16 cellular contexts compared by ENCODE assay signal in the genomic region with DNA sequence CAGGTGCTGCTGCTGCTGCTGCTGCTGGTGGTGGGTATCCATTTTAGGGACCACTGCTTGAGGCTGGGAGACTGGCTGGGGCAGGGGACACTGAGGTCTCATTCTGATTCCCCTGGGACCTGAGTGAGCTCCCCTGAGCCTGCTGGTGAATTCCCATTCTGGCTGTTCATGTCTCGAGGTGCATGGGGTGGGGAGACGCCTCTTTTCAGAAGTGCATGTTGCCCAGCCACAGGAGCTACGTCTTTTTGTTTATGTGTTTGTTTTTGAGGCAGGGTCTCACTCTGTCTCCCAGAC.
DNase-seq lines count a peak whose midpoint lies in the region; ATAC-seq and TF ChIP-seq lines count a peak whose summit lies in the region.
"Had no signal": no experiment of that assay in that cellular context is flagged by ENCODE, and none has a peak within 500 bp of the region (broad histone marks: within the 10 kb centered on the region; RNA-seq: fewer than 3 reads in every experiment).

No MANE protein-coding gene starts in this region.

- H3K9ac ChIP-seq in neuronal stem cell (ENCODE audit: low read depth, low read length, poor library complexity) (no peak overlapping the region), SK-N-SH (no peak overlapping the region)

- peak overlapping the region; percentile 53 for H2AK5ac ChIP-seq in neuronal stem cell (ENCODE audit: low read depth, low read length)

- no peaks in the 10 kb centered on the region for H3K79me2 ChIP-seq in SK-N-SH (ENCODE audit: insufficient read depth)

- H2BK5ac ChIP-seq in neuronal stem cell (ENCODE audit: low read length) = no peak overlapping the region

- no peak overlapping the region for H2AFZ ChIP-seq in neuronal stem cell (ENCODE audit: low read length)
- no peak overlapping the region for H2AFZ ChIP-seq in SK-N-SH (ENCODE audit: low read depth)
- H2AFZ ChIP-seq: GM23338 had no signal

- DNase-seq in activated CD8-positive, alpha-beta memory T cell treated with anti-CD3 and anti-CD28 coated beads for 24 hours = peak; percentile 38
- no peak for DNase-seq in activated CD8-positive, alpha-beta memory T cell treated with anti-CD3 and anti-CD28 coated beads, Interleukin-2, amount 10 ng/mL, durations not matched to agents 7 days and 5 days
- DNase-seq in neuronal stem cell (ENCODE audit: low spot score) (no peak), SK-N-SH (no peak), OCI-M2 (lab: John Stamatoyannopoulos, UW; ENCODE audit: unreplicated experiment) (no peak), HT-29 (ENCODE audit: low spot score) (no peak)
- DNase-seq: 8988T; C1 segment of cervical spinal cord; CD4-positive, CD25-positive, alpha-beta regulatory T cell; CD8-positive, alpha-beta memory T cell; HCEC 1CT; IMR-90 had no signal

- peaks cover 9% of the 10 kb centered on the region for H3K27me3 Mint-ChIP-seq in activated CD8-positive, alpha-beta memory T cell treated with anti-CD3 and anti-CD28 coated beads, Interleukin-2, amount 10 ng/mL, durations not matched to agents 7 days and 5 days
- H3K27me3 Mint-ChIP-seq: CD4-positive, CD25-positive, alpha-beta regulatory T cell had no signal

- H3K4me3 ChIP-seq in neuronal stem cell (ENCODE audit: low read length in 2 of 2) = no peak overlapping the region
- no peak overlapping the region for H3K4me3 ChIP-seq in SK-N-SH (ENCODE audit: low read depth in 2 of 2, low read length in 1 of 2)
- H3K4me3 ChIP-seq: GM23338 had no signal

- no peak overlapping the region for H4K8ac ChIP-seq in neuronal stem cell (ENCODE audit: low read depth, low read length)

- no peak overlapping the region for H2BK120ac ChIP-seq in neuronal stem cell (ENCODE audit: low read depth, low read length)

- H3K9me2 ChIP-seq in SK-N-SH = no peaks in the 10 kb centered on the region

- H3K27me3 ChIP-seq in neuronal stem cell (ENCODE audit: control insufficient read depth in 3 of 3, insufficient read depth in 3 of 3, low read depth in 1 of 3, low read length in 3 of 3) (no peaks in the 10 kb centered on the region), SK-N-SH (ENCODE audit: insufficient read depth) (no peaks in the 10 kb centered on the region)

- H3K36me3 Mint-ChIP-seq in activated CD8-positive, alpha-beta memory T cell treated with anti-CD3 and anti-CD28 coated beads, Interleukin-2, amount 10 ng/mL, durations not matched to agents 7 days and 5 days = no peaks in the 10 kb centered on the region
- H3K36me3 Mint-ChIP-seq: CD4-positive, CD25-positive, alpha-beta regulatory T cell; CD8-positive, alpha-beta memory T cell had no signal

- no peak for TF ChIP-seq EP300 in SK-N-SH (IDR thresholded peaks at IDR 0.05; ENCODE audit: borderline replicate concordance in 1 of 2, low read depth in 1 of 2, low read length in 1 of 2)

- H3K27ac ChIP-seq in cingulate gyrus (ENCODE audit: low read depth, low read length) (peak overlapping the region; percentile 12), neuronal stem cell (replicated peaks; ENCODE audit: low read length) (no peak overlapping the region), SK-N-SH (ENCODE audit: low read depth in 2 of 2, low read length in 1 of 2) (peak overlapping the region in 1 of 2 experiments; percentile 94; a peak in 2 of 4 replicates)
- H3K27ac ChIP-seq: HL-60 had no signal

- H3K4ac ChIP-seq in neuronal stem cell (ENCODE audit: low read length) = no peak overlapping the region

- H2BK15ac ChIP-seq in neuronal stem cell (ENCODE audit: low read length) = no peak overlapping the region

- CTCF ChIA-PET in activated CD8-positive, alpha-beta memory T cell treated with anti-CD3 and anti-CD28 coated beads, Interleukin-2, amount 10 ng/mL, durations not matched to agents 7 days and 5 days (lab: Charles Lee) = no interaction called here
- CTCF ChIA-PET in SK-N-SH (lab: Yijun Ruan, JAX) = interaction anchor here (1.0 to 4.9 kb wide), 8 partner anchors 9 to 358 kb away, joined by 3 to 29 read pairs (median 4); partner anchors contain the start of gene RHOU

- no peaks in the 10 kb centered on the region for H3F3A ChIP-seq in SK-N-SH (replicated peaks; ENCODE audit: insufficient read depth)

- H3K4me1 ChIP-seq in neuronal stem cell (ENCODE audit: control insufficient read depth in 2 of 2, insufficient read depth in 1 of 2, low read depth in 1 of 2, low read length in 2 of 2) (peaks cover 1 to 24% of the 10 kb centered on the region in 2 donors), SK-N-SH (ENCODE audit: control insufficient read depth in 1 of 2, insufficient read depth in 2 of 2, low read depth in 1 of 2, low read length in 1 of 2) (peaks cover 0 to 66% of the 10 kb centered on the region in 2 experiments; a peak in 2 of 4 replicates)

- no peaks in the 10 kb centered on the region for H3K9me3 ChIP-seq in neuronal stem cell (replicated peaks in 1 of 2; ENCODE audit: control insufficient read depth in 2 of 2, insufficient read depth in 1 of 2, low read depth in 1 of 2, low read length in 2 of 2)
- no peaks in the 10 kb centered on the region for H3K9me3 ChIP-seq in SK-N-SH

- H3K36me3 ChIP-seq in neuronal stem cell (replicated peaks in 1 of 2; ENCODE audit: control insufficient read depth in 2 of 2, insufficient read depth in 2 of 2, low read length in 2 of 2) (no peaks in the 10 kb centered on the region), SK-N-SH (replicated peaks in 1 of 2; ENCODE audit: control insufficient read depth in 1 of 2, insufficient read depth in 2 of 2, low read length in 1 of 2) (no peaks in the 10 kb centered on the region)

- no peak for TF ChIP-seq CTCF in SK-N-SH (IDR thresholded peaks at IDR 0.05)

- no peak for TF ChIP-seq RAD21 in SK-N-SH (IDR thresholded peaks at IDR 0.05; ENCODE audit: low read length)

- H4K20me1 ChIP-seq in SK-N-SH (ENCODE audit: insufficient read depth) = no peaks in the 10 kb centered on the region

- no peak overlapping the region for H3K4me3 Mint-ChIP-seq in activated CD8-positive, alpha-beta memory T cell treated with anti-CD3 and anti-CD28 coated beads, Interleukin-2, amount 10 ng/mL, durations not matched to agents 7 days and 5 days
- H3K4me3 Mint-ChIP-seq: CD4-positive, CD25-positive, alpha-beta regulatory T cell; CD8-positive, alpha-beta memory T cell; GM23338 had no signal

- ATAC-seq in activated CD8-positive, alpha-beta memory T cell treated with anti-CD3 and anti-CD28 coated beads, Interleukin-2, amount 10 ng/mL, durations not matched to agents 7 days and 5 days = no peak
- ATAC-seq in GM18502 (IDR thresholded peaks at IDR 0.05; ENCODE audit: poor library complexity, unreplicated experiment) = no peak
- ATAC-seq: GM23338 had no signal

- no peak overlapping the region for H3K4me2 ChIP-seq in neuronal stem cell (ENCODE audit: insufficient read depth, low read length, poor library complexity, severe bottlenecking)
- no peak overlapping the region for H3K4me2 ChIP-seq in SK-N-SH
- H3K4me2 ChIP-seq: GM23338 had no signal

- H3K18ac ChIP-seq in neuronal stem cell (ENCODE audit: low read length) = peak overlapping the region; percentile 59

- H4K91ac ChIP-seq in neuronal stem cell (ENCODE audit: low read depth, low read length, poor library complexity) = no peak overlapping the region

- no peak overlapping the region for H2BK12ac ChIP-seq in neuronal stem cell (ENCODE audit: low read length)

- POLR2A ChIA-PET in SK-N-SH (lab: Yijun Ruan, JAX) = no interaction called here

- no peak overlapping the region for H3K14ac ChIP-seq in neuronal stem cell (ENCODE audit: low read length)

- H3K4me1 Mint-ChIP-seq in activated CD8-positive, alpha-beta memory T cell treated with anti-CD3 and anti-CD28 coated beads, Interleukin-2, amount 10 ng/mL, durations not matched to agents 7 days and 5 days = peaks cover 8% of the 10 kb centered on the region

- H3K23ac ChIP-seq in neuronal stem cell (ENCODE audit: low read depth, low read length, poor library complexity) = no peak overlapping the region

- WGBS in neuronal stem cell (ENCODE audit: extremely low coverage in 2 of 2, insufficient read length in 2 of 2, insufficient replicate concordance in 1 of 2), 2 donors = no CpG with 5 or more reads among the region's 3 CpGs
- WGBS in SK-N-SH (ENCODE audit: low lambda C conversion rate) = 80% methylated on average over 1 of the region's 3 CpGs

- no peaks in the 10 kb centered on the region for H3K79me1 ChIP-seq in neuronal stem cell (ENCODE audit: low read depth, low read length)

- H3K27ac Mint-ChIP-seq in activated CD8-positive, alpha-beta memory T cell treated with anti-CD3 and anti-CD28 coated beads, Interleukin-2, amount 10 ng/mL, durations not matched to agents 7 days and 5 days = no peak overlapping the region
- H3K27ac Mint-ChIP-seq: CD4-positive, CD25-positive, alpha-beta regulatory T cell; CD8-positive, alpha-beta memory T cell had no signal

- H3K9me3 Mint-ChIP-seq in activated CD8-positive, alpha-beta memory T cell treated with anti-CD3 and anti-CD28 coated beads, Interleukin-2, amount 10 ng/mL, durations not matched to agents 7 days and 5 days (ENCODE audit: low read depth) = no peaks in the 10 kb centered on the region
- H3K9me3 Mint-ChIP-seq: CD8-positive, alpha-beta memory T cell; GM23338 had no signal

TF ChIP-seq in SK-N-SH, 30 proteins besides CTCF, POLR2A, EP300 and RAD21 (continues in another document):
- TF ChIP-seq FOXM1 (IDR thresholded peaks at IDR 0.05; ENCODE audit: low read depth) (no peak), RXRA (IDR thresholded peaks at IDR 0.05; ENCODE audit: borderline replicate concordance, low read depth) (no peak), FOXJ3 (CRISPR knock-in tag; IDR thresholded peaks at IDR 0.05) (no peak), RFX5 (IDR thresholded peaks at IDR 0.05; ENCODE audit: low read length) (no peak), SMC3 (IDR thresholded peaks at IDR 0.05; ENCODE audit: low read depth, low read length) (no peak), EZH2phosphoT487 (IDR thresholded peaks at IDR 0.05; ENCODE audit: borderline replicate concordance, low read depth) (no peak)
- TF ChIP-seq, protein P1, sequence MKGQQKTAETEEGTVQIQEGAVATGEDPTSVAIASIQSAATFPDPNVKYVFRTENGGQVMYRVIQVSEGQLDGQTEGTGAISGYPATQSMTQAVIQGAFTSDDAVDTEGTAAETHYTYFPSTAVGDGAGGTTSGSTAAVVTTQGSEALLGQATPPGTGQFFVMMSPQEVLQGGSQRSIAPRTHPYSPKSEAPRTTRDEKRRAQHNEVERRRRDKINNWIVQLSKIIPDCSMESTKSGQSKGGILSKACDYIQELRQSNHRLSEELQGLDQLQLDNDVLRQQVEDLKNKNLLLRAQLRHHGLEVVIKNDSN (IDR thresholded peaks at IDR 0.05; ENCODE audit: borderline replicate concordance, low read depth) = no peak
- TF ChIP-seq, protein P2, sequence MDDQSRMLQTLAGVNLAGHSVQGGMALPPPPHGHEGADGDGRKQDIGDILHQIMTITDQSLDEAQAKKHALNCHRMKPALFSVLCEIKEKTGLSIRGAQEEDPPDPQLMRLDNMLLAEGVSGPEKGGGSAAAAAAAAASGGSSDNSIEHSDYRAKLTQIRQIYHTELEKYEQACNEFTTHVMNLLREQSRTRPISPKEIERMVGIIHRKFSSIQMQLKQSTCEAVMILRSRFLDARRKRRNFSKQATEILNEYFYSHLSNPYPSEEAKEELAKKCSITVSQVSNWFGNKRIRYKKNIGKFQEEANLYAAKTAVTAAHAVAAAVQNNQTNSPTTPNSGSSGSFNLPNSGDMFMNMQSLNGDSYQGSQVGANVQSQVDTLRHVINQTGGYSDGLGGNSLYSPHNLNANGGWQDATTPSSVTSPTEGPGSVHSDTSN (IDR thresholded peaks at IDR 0.05) = no peak
